ENCODE assay signal across 22 cellular contexts in the genomic region with DNA sequence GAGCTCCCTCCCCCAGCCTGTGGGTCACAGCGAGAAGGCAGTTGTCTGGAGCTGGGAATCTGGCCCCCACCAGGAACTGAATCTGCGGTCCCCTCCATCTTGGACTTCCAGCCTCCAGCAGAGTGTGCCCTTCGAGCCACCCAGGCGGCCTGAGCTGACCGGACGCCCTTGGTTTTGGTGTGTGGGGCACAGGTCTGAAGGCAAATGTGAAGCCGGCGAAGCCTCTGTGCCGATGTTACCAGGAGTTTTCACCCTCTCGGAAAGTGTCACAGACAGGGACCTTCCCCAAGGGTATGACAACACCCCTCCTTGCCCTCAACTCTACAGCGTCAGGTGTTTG.
"Had no signal": no experiment of that assay in that cellular context is flagged by ENCODE, and none has a peak within 500 bp of the region (broad histone marks: within the 10 kb centered on the region; RNA-seq: fewer than 3 reads in every experiment).

No MANE protein-coding gene starts in this region.

- H3K36me3 Mint-ChIP-seq: natural killer cell treated with Interleukin-12 subunit alpha and Interleukin-12 subunit beta and Interleukin-15 and Interleukin-18, amount 100 ng/mL, for 72 hours had no signal

- H3K36me3 ChIP-seq: cardiac muscle cell, left lung, neutrophil, tibial artery had no signal

- H3K9me3 ChIP-seq: body of pancreas, left lung, neutrophil, tibial artery had no signal

- DNase-seq: activated CD4-positive, alpha-beta T cell treated with anti-CD3 and anti-CD28 coated beads for 4 hours; activated CD4-positive, alpha-beta T cell treated with anti-CD3 and anti-CD28 coated beads, Interleukin-2, amount 50 U/mL, for 48 hours; activated CD4-positive, CD25-positive, alpha-beta regulatory T cell; activated naive CD4-positive, alpha-beta T cell treated with anti-CD3 and anti-CD28 coated beads, Interleukin-2, amount 50 U/mL, for 16 hours; anterior cingulate cortex; body of pancreas; effector CD4-positive, alpha-beta T cell; foreskin keratinocyte; stimulated activated CD4-positive, alpha-beta T cell treated with anti-CD3 and anti-CD28 coated beads, Interleukin-4, amount 100 ng/mL, for 1 hour; stimulated activated naive CD8-positive, alpha-beta T cell treated with anti-CD3 and anti-CD28 coated beads, Interleukin-15, Interleukin-2, amounts not matched to agents 100 U/mL and 50 U/mL, for 24 hours; SW 1271; T-helper 17 cell; tibial artery had no signal

- H3K9me3 Mint-ChIP-seq: activated T-cell treated with anti-CD3 and anti-CD28 coated beads, Interleukin-2, amount 50 U/mL, for 24 hours; activated T-helper 2 cell treated with anti-CD3 and anti-CD28 coated beads, Interferon-gamma antibody, Interleukin-2, Interleukin-4, amounts not matched to agents 10 μg/mL and 5 μg/mL and 100 μg/mL, durations not matched to agents 14 hours and 24 hours and 36 hours; dendritic cell treated with granulocyte-macrophage colony-stimulating factor and Interleukin-4, amounts not matched to agents 40 ng/mL and 50 ng/mL, for 4 days; natural killer cell treated with Interleukin-12 subunit alpha and Interleukin-12 subunit beta and Interleukin-15 and Interleukin-18, amount 100 ng/mL, for 72 hours had no signal

- H3K27me3 ChIP-seq: body of pancreas, cardiac muscle cell, foreskin keratinocyte, left lung, neutrophil had no signal

- H3K4me3 Mint-ChIP-seq: activated T-cell treated with anti-CD3 and anti-CD28 coated beads, Interleukin-2, amount 50 U/mL, for 24 hours; dendritic cell treated with granulocyte-macrophage colony-stimulating factor and Interleukin-4, amounts not matched to agents 40 ng/mL and 50 ng/mL, for 4 days; natural killer cell treated with Interleukin-12 subunit alpha and Interleukin-12 subunit beta and Interleukin-15 and Interleukin-18, amount 100 ng/mL, for 72 hours; T-helper 17 cell had no signal

- ATAC-seq: body of pancreas; foreskin keratinocyte; left lung; stimulated activated naive CD8-positive, alpha-beta T cell treated with anti-CD3 and anti-CD28 coated beads, Interleukin-15, Interleukin-2, amounts not matched to agents 100 U/mL and 50 U/mL, for 24 hours; T-helper 17 cell had no signal

- H3K27me3 Mint-ChIP-seq: activated T-cell treated with anti-CD3 and anti-CD28 coated beads, Interleukin-2, amount 50 U/mL, for 24 hours; dendritic cell treated with granulocyte-macrophage colony-stimulating factor and Interleukin-4, amounts not matched to agents 40 ng/mL and 50 ng/mL, for 4 days; T-helper 17 cell had no signal

- H3K4me1 ChIP-seq: body of pancreas, foreskin keratinocyte, left lung, parathyroid adenoma, tibial artery had no signal

- H3K27ac Mint-ChIP-seq: activated T-cell treated with anti-CD3 and anti-CD28 coated beads, Interleukin-2, amount 50 U/mL, for 24 hours; activated T-helper 2 cell treated with anti-CD3 and anti-CD28 coated beads, Interferon-gamma antibody, Interleukin-2, Interleukin-4, amounts not matched to agents 10 μg/mL and 5 μg/mL and 100 μg/mL, durations not matched to agents 14 hours and 24 hours and 36 hours; dendritic cell treated with granulocyte-macrophage colony-stimulating factor and Interleukin-4, amounts not matched to agents 40 ng/mL and 50 ng/mL, for 4 days; natural killer cell treated with Interleukin-12 subunit alpha and Interleukin-12 subunit beta and Interleukin-15 and Interleukin-18, amount 100 ng/mL, for 72 hours; T-helper 17 cell had no signal

- H3K27ac ChIP-seq: body of pancreas, cardiac muscle cell, foreskin keratinocyte, left lung, neutrophil, parathyroid adenoma, SK-N-MC, tibial artery had no signal

- H3K4me3 ChIP-seq: body of pancreas, cardiac muscle cell, left lung, SK-N-MC, tibial artery had no signal

- H3K9ac ChIP-seq: parathyroid adenoma had no signal

- H2AFZ ChIP-seq: parathyroid adenoma had no signal
